25 cellular contexts compared by ENCODE assay signal in the genomic region with DNA sequence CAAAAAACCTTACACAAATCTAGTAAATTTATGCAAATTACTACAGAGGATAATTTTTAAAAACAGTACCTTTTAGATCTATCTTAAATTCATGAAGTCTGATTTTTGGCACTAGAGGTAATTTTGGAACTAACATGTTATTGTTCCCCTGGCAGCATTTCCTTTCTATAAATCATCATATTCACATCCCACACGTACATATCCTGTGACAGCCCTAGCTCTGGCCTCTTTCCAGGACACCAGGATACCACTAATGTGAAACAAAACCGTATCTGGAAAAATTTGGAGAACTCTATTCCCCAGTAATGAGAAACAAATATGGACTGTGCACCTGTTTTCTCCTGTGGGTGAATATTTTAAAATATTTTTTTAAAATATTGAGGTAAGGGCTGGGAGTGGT. TPM values are rescaled to one million over a fixed set of nuclear protein-coding genes. Genes with fewer than 3 reads are reported as not detected.
A peak's percentile ranks its signal among the peaks of the same experiment; 100 is the strongest.
DNase-seq lines count a peak whose midpoint lies in the region; ATAC-seq and TF ChIP-seq lines count a peak whose summit lies in the region.
"Had no signal": no experiment of that assay in that cellular context is flagged by ENCODE, and none has a peak within 500 bp of the region (broad histone marks: within the 10 kb centered on the region; RNA-seq: fewer than 3 reads in every experiment).

No MANE protein-coding gene starts in this region.

- DNase-seq in left ventricle myocardium inferior = no peak
- DNase-seq in cardiac septum (ENCODE audit: low spot score) = no peak
- peak; percentile 43 to 67 for DNase-seq in SJCRH30
- peak; percentile 84 for DNase-seq in fibroblast of pulmonary artery (ENCODE audit: low read depth)
- DNase-seq in upper lobe of right lung = no peak
- DNase-seq in body of pancreas = no peak
- no peak for DNase-seq in activated CD8-positive, alpha-beta memory T cell treated with anti-CD3 and anti-CD28 coated beads for 24 hours
- no peak for DNase-seq in activated CD8-positive, alpha-beta memory T cell treated with anti-CD3 and anti-CD28 coated beads, Interleukin-2, amount 50 U/mL, for 48 hours
- DNase-seq: activated CD4-positive, alpha-beta T cell treated with anti-CD3 and anti-CD28 coated beads, Interleukin-2, amount 50 U/mL, for 1 hour; COR-L47; cortex of kidney; endodermal cell; GDM1; NCI-H1436; NCI-H510A treated with DMSO at 0.1 percent for 48 hours; ovary; SHP77 treated with DMSO at 0.1 percent for 48 hours had no signal

- H3K27ac ChIP-seq in left ventricle myocardium inferior (replicated peaks) (no peak overlapping the region), SJCRH30 (no peak overlapping the region), upper lobe of right lung (no peak overlapping the region), body of pancreas (no peak overlapping the region)
- H3K27ac ChIP-seq: BLaER1 treated with 17β-estradiol and CSF1 and Interleukin-3, amounts not matched to agents 10 nM and 100 nM; cardiac muscle cell; esophagus muscularis mucosa; gastroesophageal sphincter; KMS-11; ovary; tibial nerve had no signal

- H3K36me3 ChIP-seq in left ventricle myocardium inferior = no peaks in the 10 kb centered on the region
- no peaks in the 10 kb centered on the region for H3K36me3 ChIP-seq in SJCRH30
- no peaks in the 10 kb centered on the region for H3K36me3 ChIP-seq in upper lobe of right lung
- no peaks in the 10 kb centered on the region for H3K36me3 ChIP-seq in body of pancreas (replicated peaks in 1 of 2; ENCODE audit: insufficient read depth in 1 of 2, low read depth in 2 of 2)
- H3K36me3 ChIP-seq: BLaER1 treated with 17β-estradiol and CSF1 and Interleukin-3, amounts not matched to agents 10 nM and 100 nM; cardiac muscle cell; gastroesophageal sphincter; ovary had no signal

- H3K27me3 ChIP-seq in left ventricle myocardium inferior (ENCODE audit: low read depth) (no peaks in the 10 kb centered on the region), SJCRH30 (no peaks in the 10 kb centered on the region), upper lobe of right lung (no peaks in the 10 kb centered on the region), body of pancreas (no peaks in the 10 kb centered on the region)
- H3K27me3 ChIP-seq: BLaER1 treated with 17β-estradiol and CSF1 and Interleukin-3, amounts not matched to agents 10 nM and 100 nM; cardiac muscle cell; esophagus muscularis mucosa; gastroesophageal sphincter; ovary; tibial nerve had no signal

- TF ChIP-seq CTCF in left ventricle myocardium inferior (IDR thresholded peaks at IDR 0.05; ENCODE audit: borderline replicate concordance) = no peak
- TF ChIP-seq CTCF in fibroblast of pulmonary artery (IDR thresholded peaks at IDR 0.05; ENCODE audit: low read length, missing control alignments) = no peak
- no peak for TF ChIP-seq CTCF in upper lobe of right lung (IDR thresholded peaks at IDR 0.05)
- TF ChIP-seq CTCF in body of pancreas (IDR thresholded peaks at IDR 0.05) = no peak

- no peak for TF ChIP-seq POLR2A in body of pancreas (IDR thresholded peaks at IDR 0.05)

- no peaks in the 10 kb centered on the region for H3K4me1 ChIP-seq in left ventricle myocardium inferior
- H3K4me1 ChIP-seq in SJCRH30 = no peaks in the 10 kb centered on the region
- no peaks in the 10 kb centered on the region for H3K4me1 ChIP-seq in upper lobe of right lung
- no peaks in the 10 kb centered on the region for H3K4me1 ChIP-seq in body of pancreas
- H3K4me1 ChIP-seq: BLaER1 treated with 17β-estradiol and CSF1 and Interleukin-3, amounts not matched to agents 10 nM and 100 nM; esophagus muscularis mucosa; gastroesophageal sphincter; tibial nerve had no signal

- ATAC-seq in upper lobe of right lung (no peak), body of pancreas (no peak)
- ATAC-seq: gastroesophageal sphincter, HCT116, Panc1 had no signal

- H3K9me3 ChIP-seq in left ventricle myocardium inferior (replicated peaks) (no peaks in the 10 kb centered on the region), SJCRH30 (replicated peaks) (no peaks in the 10 kb centered on the region; the same call in 1 of the 2 replicates), upper lobe of right lung (no peaks in the 10 kb centered on the region), body of pancreas (no peaks in the 10 kb centered on the region)
- H3K9me3 ChIP-seq: BLaER1 treated with 17β-estradiol and CSF1 and Interleukin-3, amounts not matched to agents 10 nM and 100 nM; esophagus muscularis mucosa; gastroesophageal sphincter; ovary; tibial nerve had no signal

- H3K4me3 ChIP-seq in left ventricle myocardium inferior = peak overlapping the region; percentile 50
- H3K4me3 ChIP-seq in SJCRH30 = no peak overlapping the region
- no peak overlapping the region for H3K4me3 ChIP-seq in fibroblast of pulmonary artery (replicated peaks; ENCODE audit: low read depth, low read length)
- peak overlapping the region; percentile 25 for H3K4me3 ChIP-seq in upper lobe of right lung
- H3K4me3 ChIP-seq in body of pancreas = no peak overlapping the region
- H3K4me3 ChIP-seq: BLaER1 treated with 17β-estradiol and CSF1 and Interleukin-3, amounts not matched to agents 10 nM and 100 nM; cardiac muscle cell; esophagus muscularis mucosa; ovary had no signal

- 74 to 84% methylated on average over 2 of the region's 2 CpGs for WGBS in body of pancreas, 2 donors

- intact Hi-C loops in left ventricle myocardium inferior (cut with micrococcal nuclease) = no loop called here
- intact Hi-C loops in cardiac septum (cut with DNase I) = no loop called here
- intact Hi-C loops in upper lobe of right lung (cut with DNase I) = no loop called here
- intact Hi-C loops in body of pancreas (cut with DNase I) = no loop called here

RNA-seq across cellular contexts. Expression of gene BIRC6, which starts 14.0 kb away (rescaled TPM):
- 32.7 TPM for total RNA-seq in left ventricle myocardium inferior
- 57.0 TPM for total RNA-seq in cardiac septum
- 109 and 113 TPM in 2 replicates for total RNA-seq in SJCRH30 (2014; rRNA removed; shearing (Covaris generic))
- 86.6 TPM for total RNA-seq in upper lobe of right lung
- total RNA-seq in body of pancreas = 100 to 1,000 TPM in 1 of 2 donors, 10 to 100 TPM in 1; 71.9 to 102 TPM

Comparison
In these comparisons a context has a peak if more than half of its experiments do, and no peak if none do; other contexts are left out.
1. DNase-seq: peak in SJCRH30 (2 of 2) and fibroblast of pulmonary artery (single experiment); none in left ventricle myocardium inferior (single experiment), cardiac septum (single experiment), upper lobe of right lung (single experiment), body of pancreas (0 of 4), activated CD8-positive, alpha-beta memory T cell treated with anti-CD3 and anti-CD28 coated beads for 24 hours (single experiment) and activated CD8-positive, alpha-beta memory T cell treated with anti-CD3 and anti-CD28 coated beads, Interleukin-2, amount 50 U/mL, for 48 hours (single experiment).
2. H3K4me3 ChIP-seq: peak in left ventricle myocardium inferior (single experiment) and upper lobe of right lung (single experiment); none in SJCRH30 (single experiment), fibroblast of pulmonary artery (single experiment) and body of pancreas (0 of 2).